In the genomic region with DNA sequence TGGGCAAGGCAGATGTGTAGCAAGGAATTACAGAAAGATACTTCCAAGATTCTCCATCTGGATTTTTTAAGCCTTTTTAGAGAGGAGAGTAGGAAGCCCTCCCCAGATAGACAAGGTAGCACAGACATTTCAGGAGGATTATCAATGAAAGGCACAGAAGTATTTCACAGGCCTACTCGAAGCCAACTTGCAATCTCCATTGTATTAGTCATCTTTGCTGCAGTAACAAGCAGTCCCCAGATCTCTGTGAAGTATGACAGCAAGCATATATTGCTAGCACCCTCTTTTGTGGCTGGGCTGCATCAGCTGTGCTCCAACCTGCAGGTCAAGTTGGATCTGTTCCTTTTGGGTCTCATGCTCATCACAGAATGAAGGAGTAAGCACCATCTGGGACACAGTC, we compare ENCODE assay signal across 8 cellular contexts.
"Had no signal": no experiment of that assay in that cellular context is flagged by ENCODE, and none has a peak within 500 bp of the region (broad histone marks: within the 10 kb centered on the region; RNA-seq: fewer than 3 reads in every experiment).

No MANE protein-coding gene starts in this region.

- H3K4me3 ChIP-seq: GM12878 had no signal

- FAIRE-seq: G401.6, GM12878, GM12891, GM12892, GM18507, GM19239 had no signal

- DNase-seq: GDM1, GF-D8 had no signal

- ATAC-seq: GM12878 had no signal
